In the genomic region with DNA sequence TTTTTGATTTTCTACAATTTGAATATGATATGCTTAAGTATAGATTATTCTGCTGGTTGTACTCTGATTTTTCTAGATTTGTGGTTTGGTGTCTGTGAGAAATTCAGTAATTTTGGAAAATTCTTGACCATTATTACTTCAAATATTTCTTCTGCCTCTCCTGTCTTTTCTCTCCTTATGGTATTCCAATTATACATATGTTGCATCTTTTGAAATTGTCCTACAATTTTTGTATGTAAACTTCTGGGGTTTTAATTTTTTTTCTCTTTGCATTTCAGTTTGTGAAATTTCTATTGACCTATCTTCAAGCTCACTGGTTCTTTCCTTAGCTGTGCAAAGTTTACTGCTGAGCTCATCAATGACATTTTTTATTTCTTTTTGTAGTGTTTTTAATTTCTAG, we compare ENCODE assay signal across 9 cellular contexts.
"Had no signal": no experiment of that assay in that cellular context is flagged by ENCODE, and none has a peak within 500 bp of the region (broad histone marks: within the 10 kb centered on the region; RNA-seq: fewer than 3 reads in every experiment).

No MANE protein-coding gene starts in this region.

- H3K9me3 ChIP-seq: HAP-1 had no signal

- DNase-seq: GM23248, GOT3, H7, H9, HCEC 1CT, HFFc6 had no signal

- H3K4me3 ChIP-seq: GM23248, GM23338, HAP-1 had no signal

- H3K27ac ChIP-seq: GM23248 had no signal

- ATAC-seq: GM23338, HCT116 had no signal

- H3K36me3 ChIP-seq: HAP-1 had no signal

- H3K4me1 ChIP-seq: HAP-1 had no signal
